In the genomic region with DNA sequence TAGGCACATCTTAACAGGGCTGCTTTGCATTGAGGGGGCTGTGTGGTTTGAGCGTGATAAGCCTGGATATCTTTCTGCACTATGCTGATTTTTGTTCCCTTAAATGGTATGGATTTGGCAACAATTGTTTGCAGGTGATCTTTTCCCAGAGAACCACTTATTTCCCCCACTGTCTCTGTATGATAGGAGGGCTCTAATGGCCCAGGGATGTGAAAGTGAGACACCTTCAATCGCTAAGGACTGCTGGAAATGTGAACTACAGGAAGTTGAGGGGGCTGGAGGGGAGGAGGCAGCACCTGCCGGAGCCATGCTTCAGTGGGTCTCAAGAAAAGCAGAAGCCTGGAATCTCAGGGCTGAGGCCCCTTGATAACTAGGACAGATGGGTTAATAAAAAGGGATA, we compare ENCODE assay signal across 12 cellular contexts. TPM values are rescaled to one million over a fixed set of nuclear protein-coding genes. Genes with fewer than 3 reads are reported as not detected.
DNase-seq lines count a peak whose midpoint lies in the region; ATAC-seq and TF ChIP-seq lines count a peak whose summit lies in the region.
"Had no signal": no experiment of that assay in that cellular context is flagged by ENCODE, and none has a peak within 500 bp of the region (broad histone marks: within the 10 kb centered on the region; RNA-seq: fewer than 3 reads in every experiment).

No MANE protein-coding gene starts in this region.

- no peaks in the 10 kb centered on the region for H3K36me3 Mint-ChIP-seq in progenitor cell of endocrine pancreas (ENCODE audit: insufficient read depth)

- no peaks in the 10 kb centered on the region for H3K9me3 Mint-ChIP-seq in progenitor cell of endocrine pancreas (ENCODE audit: low read depth)
- H3K9me3 Mint-ChIP-seq: T-helper 1 cell treated with Interleukin-12 subunit alpha and Interleukin-12 subunit beta and Interleukin-4 antibody, amounts not matched to agents 30 μg/mL and 1 μg/mL, for 36 hours had no signal

- H3K4me1 Mint-ChIP-seq in progenitor cell of endocrine pancreas (ENCODE audit: low read depth), result peaks cover 6% of the 10 kb centered on the region

- ATAC-seq in GM18909 (IDR thresholded peaks at IDR 0.05; ENCODE audit: poor library complexity, unreplicated experiment) (peak; percentile 55), GM21825 (IDR thresholded peaks at IDR 0.05; ENCODE audit: unreplicated experiment) (peak; percentile 39), esophagus mucosa (peak; percentile 20)

- DNase-seq in NAMALWA (ENCODE audit: low spot score), result peak; percentile 92
- no peak for DNase-seq in kidney tubule cell (ENCODE audit: low spot score)
- no peak for DNase-seq in progenitor cell of endocrine pancreas (ENCODE audit: low spot score, unreplicated experiment)
- no peak for DNase-seq in NCI-H2196 (lab: John Stamatoyannopoulos, UW; ENCODE audit: unreplicated experiment)
- no peak for DNase-seq in activated CD4-positive, alpha-beta T cell treated with anti-CD3 and anti-CD28 coated beads, Interleukin-2, amount 50 U/mL, for 1 hour
- DNase-seq: DND-41, thyroid gland had no signal

- no peak for TF ChIP-seq CTCF in progenitor cell of endocrine pancreas (IDR thresholded peaks at IDR 0.05; ENCODE audit: unreplicated experiment)

- no peak overlapping the region for H3K27ac Mint-ChIP-seq in progenitor cell of endocrine pancreas
- H3K27ac Mint-ChIP-seq: T-helper 1 cell treated with Interleukin-12 subunit alpha and Interleukin-12 subunit beta and Interleukin-4 antibody, amounts not matched to agents 30 μg/mL and 1 μg/mL, for 36 hours had no signal

- H3K4me3 Mint-ChIP-seq in progenitor cell of endocrine pancreas (ENCODE audit: low read depth), result no peak overlapping the region
- H3K4me3 Mint-ChIP-seq: T-helper 1 cell treated with Interleukin-12 subunit alpha and Interleukin-12 subunit beta and Interleukin-4 antibody, amounts not matched to agents 30 μg/mL and 1 μg/mL, for 36 hours had no signal

- H3K27me3 Mint-ChIP-seq in progenitor cell of endocrine pancreas, result peaks cover 6% of the 10 kb centered on the region

RNA-seq across cellular contexts. Expression of a gene that starts 29.4 kb away (rescaled TPM):
- total RNA-seq in esophagus mucosa (60.3 TPM), progenitor cell of endocrine pancreas (7.4 and 9.6 TPM in 2 replicates)
- total RNA-seq: LHCN-M2 had no signal
